Comparison of ENCODE assay signal across 1 cellular context in genomic region chr11:8788616-8789015, GRCh38.
TF ChIP-seq lines count a peak whose summit lies in the region.

No MANE protein-coding gene starts in this region.

TF ChIP-seq in H1, 55 proteins besides CTCF, POLR2A, EP300 and RAD21:
- no peak for TF ChIP-seq MAX (IDR thresholded peaks at IDR 0.05)
